ENCODE assay signal across 10 cellular contexts in the genomic region with DNA sequence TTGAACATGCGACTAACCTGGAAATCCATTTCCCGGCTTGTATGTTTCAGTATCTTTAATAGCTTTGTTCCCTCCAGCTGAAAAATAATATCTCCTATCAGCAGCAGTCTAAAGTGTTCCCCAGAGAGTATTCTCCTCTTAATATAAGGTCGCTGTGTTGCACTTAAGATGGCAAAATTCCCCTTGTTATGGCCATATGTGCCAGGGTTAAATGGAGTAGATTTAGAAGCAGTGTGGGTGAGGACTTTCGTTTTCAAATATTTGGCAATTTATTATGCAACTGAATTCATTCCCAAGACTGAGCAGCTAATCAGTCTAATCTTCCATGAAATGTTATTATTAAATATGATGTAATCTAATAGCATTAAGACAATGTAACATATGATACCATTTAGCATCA. TPM values are rescaled to one million over a fixed set of nuclear protein-coding genes. Genes with fewer than 3 reads are reported as not detected.
DNase-seq lines count a peak whose midpoint lies in the region; ATAC-seq, FAIRE-seq and TF ChIP-seq lines count a peak whose summit lies in the region.
"Had no signal": no experiment of that assay in that cellular context is flagged by ENCODE, and none has a peak within 500 bp of the region (broad histone marks: within the 10 kb centered on the region; RNA-seq: fewer than 3 reads in every experiment).

No MANE protein-coding gene starts in this region.

- H3K27me3 ChIP-seq in CD4-positive, alpha-beta T cell (ENCODE audit: control insufficient read depth, insufficient read depth, low read length), result no peaks in the 10 kb centered on the region
- H3K27me3 ChIP-seq: cardiac muscle cell had no signal

- H2AFZ ChIP-seq in OCI-LY7 (ENCODE audit: low read length), result peak overlapping the region; percentile 12; the same call in 1 of the 2 replicates

- CTCF ChIA-PET in CD4-positive, alpha-beta T cell (lab: Charles Lee), result interaction anchor here (1.3 to 2.0 kb wide), 3 partner anchors 38 to 270 kb away, joined by 3 to 13 read pairs (median 8); no protein-coding TSS in a partner anchor
- CTCF ChIA-PET in OCI-LY7 (lab: Charles Lee; ENCODE audit: unreplicated experiment) (no interaction called here), RWPE1 (lab: Yijun Ruan, JAX) (no interaction called here)

- no peaks in the 10 kb centered on the region for H3K9me3 ChIP-seq in CD4-positive, alpha-beta T cell (ENCODE audit: control insufficient read depth, low read length)
- H3K9me3 ChIP-seq in OCI-LY7 (ENCODE audit: low read length), result no peaks in the 10 kb centered on the region

- H3K4me1 ChIP-seq in OCI-LY7 (ENCODE audit: insufficient read depth, low read length, poor library complexity, severe bottlenecking), result peaks cover 99% of the 10 kb centered on the region

- BruUV-seq in OCI-LY7 (replicated peaks; lab: Mats Ljungman, UMichigan), result TSS peak; percentile 87

- H3K4me3 ChIP-seq in OCI-LY7 (ENCODE audit: low read depth, low read length, poor library complexity, severe bottlenecking), result peak overlapping the region; percentile 52
- H3K4me3 ChIP-seq: cardiac muscle cell had no signal

- no peak for FAIRE-seq in H54 (lab: Jason Lieb, UNC)

- POLR2A ChIA-PET in CD4-positive, alpha-beta T cell (lab: Charles Lee), result interaction anchor here (0.7 to 2.6 kb wide), 11 partner anchors 9 to 220 kb away, joined by 3 to 16 read pairs (median 4); no protein-coding TSS in a partner anchor
- POLR2A ChIA-PET in OCI-LY7 (lab: Charles Lee), result interaction anchor here (0.6 to 12.9 kb wide), 18 partner anchors 7 to 811 kb away, joined by 3 to 293 read pairs (median 4); partner anchors contain the start of gene IKZF1
- POLR2A ChIA-PET in RWPE1 (lab: Yijun Ruan, JAX; ENCODE audit: low non-redundant PET), result no interaction called here

- no peaks in the 10 kb centered on the region for H3K36me3 Mint-ChIP-seq in CD4-positive, alpha-beta T cell (ENCODE audit: low read depth)

- ATAC-seq in CD4-positive, alpha-beta T cell (ENCODE audit: poor library complexity), result no peak
- ATAC-seq in GM18909 (IDR thresholded peaks at IDR 0.05; ENCODE audit: poor library complexity, unreplicated experiment), result peak; percentile 18
- ATAC-seq in HG02943 (IDR thresholded peaks at IDR 0.05; ENCODE audit: low read depth, unreplicated experiment), result peak; percentile 2

- H3K4me1 Mint-ChIP-seq in CD4-positive, alpha-beta T cell (ENCODE audit: low read depth), result peaks cover 67% of the 10 kb centered on the region

- H4K20me1 ChIP-seq in OCI-LY7 (ENCODE audit: insufficient read depth, low read length), result no peaks in the 10 kb centered on the region

- no peaks in the 10 kb centered on the region for H3K27me3 Mint-ChIP-seq in CD4-positive, alpha-beta T cell

- DNase-seq in CD4-positive, alpha-beta T cell, result no peak
- DNase-seq in OCI-LY7 (ENCODE audit: low spot score), result no peak
- no peak for DNase-seq in DMS114 treated with DMSO at 0.1 percent for 48 hours (lab: John Stamatoyannopoulos, UW; ENCODE audit: unreplicated experiment)
- no peak for DNase-seq in H54 (ENCODE audit: insufficient read length, low spot score)
- no peak for DNase-seq in AG08396 (ENCODE audit: low spot score)
- DNase-seq in RWPE1 (ENCODE audit: low spot score), result no peak
- DNase-seq: NCI-H1694 had no signal

- H3K4me3 Mint-ChIP-seq in CD4-positive, alpha-beta T cell, result peak overlapping the region; percentile 14

- H3K27ac ChIP-seq in CD4-positive, alpha-beta T cell (ENCODE audit: low read depth, low read length), result peak overlapping the region; percentile 45
- peak overlapping the region; percentile 99 for H3K27ac ChIP-seq in OCI-LY7 (ENCODE audit: low read depth, low read length, poor library complexity, severe bottlenecking)
- H3K27ac ChIP-seq in RWPE1, result no peak overlapping the region
- H3K27ac ChIP-seq: cardiac muscle cell had no signal

- H3K79me2 ChIP-seq in OCI-LY7 (ENCODE audit: insufficient read depth, low read depth, low read length), result no peaks in the 10 kb centered on the region

- no peaks in the 10 kb centered on the region for H3K36me3 ChIP-seq in OCI-LY7 (ENCODE audit: insufficient read depth, low read length)
- H3K36me3 ChIP-seq: cardiac muscle cell had no signal

- peak overlapping the region; percentile 81 for H3K27ac Mint-ChIP-seq in CD4-positive, alpha-beta T cell

- peak overlapping the region; percentile 87 for H3K4me2 ChIP-seq in OCI-LY7 (ENCODE audit: low read length)

- H3K9me3 Mint-ChIP-seq in CD4-positive, alpha-beta T cell, result no peaks in the 10 kb centered on the region

- intact Hi-C loops in CD4-positive, alpha-beta T cell (cut with DNase I, micrococcal nuclease), result loop anchor here in 1 of 2 experiments (2.0 kb wide), 2 partner anchors 17 to 159 kb away; no protein-coding TSS in a partner anchor
- intact Hi-C loops in OCI-LY7 (cut with micrococcal nuclease; ENCODE audit: unreplicated experiment), result loop anchor here (1.0 to 5.0 kb wide), 2 partner anchors 161 to 204 kb away; no protein-coding TSS in a partner anchor

- no peak for TF ChIP-seq CTCF in CD4-positive, alpha-beta T cell (IDR thresholded peaks at IDR 0.05)
- no peak for TF ChIP-seq CTCF in OCI-LY7 (conservative IDR thresholded peaks at IDR 0.05; ENCODE audit: low read length)
- TF ChIP-seq CTCF in RWPE1 (conservative IDR thresholded peaks at IDR 0.05; ENCODE audit: low read depth), result no peak

- no peaks in the 10 kb centered on the region for H3K9me2 ChIP-seq in OCI-LY7 (ENCODE audit: insufficient read depth, low read length)

- TF ChIP-seq POLR2A in H54 (IDR thresholded peaks at IDR 0.05; ENCODE audit: low read depth, low read length), result no peak

RNA-seq across cellular contexts. Expression of gene ZPBP, which starts 54.9 kb away (rescaled TPM):
- total RNA-seq in CD4-positive, alpha-beta T cell, result not detected
- not detected in 2 replicates for total RNA-seq in OCI-LY7 (2014; rRNA removed; shearing (Covaris generic))
- total RNA-seq in OCI-LY7 (2022), result not detected in 2 replicates
- total RNA-seq: cardiac muscle cell had no signal
